Comparison of ENCODE assay signal across 1 cellular context in genomic region chr10:77715081-77715480, GRCh38.
TF ChIP-seq lines count a peak whose summit lies in the region.

No MANE protein-coding gene starts in this region.

TF ChIP-seq in IMR-90, 13 proteins besides CTCF, POLR2A, EP300 and RAD21 (continued from another document):
- TF ChIP-seq, protein P1, sequence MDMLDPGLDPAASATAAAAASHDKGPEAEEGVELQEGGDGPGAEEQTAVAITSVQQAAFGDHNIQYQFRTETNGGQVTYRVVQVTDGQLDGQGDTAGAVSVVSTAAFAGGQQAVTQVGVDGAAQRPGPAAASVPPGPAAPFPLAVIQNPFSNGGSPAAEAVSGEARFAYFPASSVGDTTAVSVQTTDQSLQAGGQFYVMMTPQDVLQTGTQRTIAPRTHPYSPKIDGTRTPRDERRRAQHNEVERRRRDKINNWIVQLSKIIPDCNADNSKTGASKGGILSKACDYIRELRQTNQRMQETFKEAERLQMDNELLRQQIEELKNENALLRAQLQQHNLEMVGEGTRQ (IDR thresholded peaks at IDR 0.05; ENCODE audit: low read depth, low read length), result no peak
- TF ChIP-seq MXI1 (IDR thresholded peaks at IDR 0.05; ENCODE audit: borderline replicate concordance, low read depth, low read length), result no peak
- TF ChIP-seq BHLHE40 (IDR thresholded peaks at IDR 0.05; ENCODE audit: low read depth, low read length), result no peak
- TF ChIP-seq RCOR1 (IDR thresholded peaks at IDR 0.05; ENCODE audit: insufficient replicate concordance, low read length), result no peak
- TF ChIP-seq RFX5 (IDR thresholded peaks at IDR 0.05; ENCODE audit: low read depth, low read length), result no peak
- no peak for TF ChIP-seq SMC3 (IDR thresholded peaks at IDR 0.05; ENCODE audit: low read depth, low read length)
- TF ChIP-seq ELK1 (IDR thresholded peaks at IDR 0.05; ENCODE audit: borderline replicate concordance, low read depth, low read length), result no peak
